ENCODE assay signal across 8 cellular contexts in the genomic region with DNA sequence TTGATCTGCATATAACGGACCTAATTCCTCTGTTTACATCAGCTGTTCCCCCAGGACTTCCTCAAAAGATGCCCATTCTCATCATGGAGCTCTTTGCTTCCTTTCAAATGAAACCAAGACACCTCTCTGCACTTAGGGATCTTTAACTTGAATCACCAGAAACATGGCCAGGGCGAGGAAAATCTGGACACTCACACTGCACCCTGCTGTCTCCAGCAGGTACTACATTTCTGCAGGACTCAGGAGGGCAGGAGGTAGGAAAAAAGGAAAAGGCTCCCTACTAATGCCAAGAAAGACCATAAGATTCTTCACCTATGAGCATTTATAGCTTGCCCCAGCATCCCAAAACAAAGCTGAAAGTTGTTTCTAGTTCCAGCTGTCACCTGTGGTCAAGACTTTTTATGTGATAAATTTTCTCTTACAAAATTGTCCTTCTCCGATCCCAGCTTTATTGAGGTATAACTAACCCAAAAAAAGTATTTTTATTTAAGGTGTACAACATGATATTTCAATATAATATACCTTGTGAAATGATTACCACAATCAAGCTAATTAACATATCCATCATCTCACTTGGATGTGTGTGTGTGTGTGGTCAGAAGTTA.
DNase-seq lines count a peak whose midpoint lies in the region; ATAC-seq and TF ChIP-seq lines count a peak whose summit lies in the region.

No MANE protein-coding gene starts in this region.

- no peaks in the 10 kb centered on the region for H4K20me1 ChIP-seq in osteoblast (ENCODE audit: insufficient read depth, low read length)

- no peak for ATAC-seq in HG02588 (IDR thresholded peaks at IDR 0.05; ENCODE audit: unreplicated experiment)

- H3K27ac ChIP-seq in osteoblast (ENCODE audit: low read depth, low read length): no peak overlapping the region

- DNase-seq in NCI-H1694 treated with DMSO at 0.1 percent for 48 hours (lab: John Stamatoyannopoulos, UW) (peak; percentile 10), NCI-H1694 (lab: John Stamatoyannopoulos, UW) (no peak), fibroblast of pulmonary artery (ENCODE audit: low read depth) (peak; percentile 74), osteoblast (ENCODE audit: insufficient read length, low spot score, missing footprints) (peak; percentile 37), NCI-H1436 (lab: John Stamatoyannopoulos, UW) (no peak)
- DNase-seq in Jurkat, Clone E6-1 (ENCODE audit: low read depth, low spot score): peak; percentile 19

- H3K79me2 ChIP-seq in osteoblast (ENCODE audit: insufficient read depth, low read length): no peaks in the 10 kb centered on the region

- no peaks in the 10 kb centered on the region for H3K27me3 ChIP-seq in osteoblast (ENCODE audit: insufficient read depth, low read length)

- H3K4me3 ChIP-seq in Jurkat, Clone E6-1 (ENCODE audit: low read length): no peak overlapping the region
- H3K4me3 ChIP-seq in WI38 (ENCODE audit: low read depth, low read length): no peak overlapping the region
- no peak overlapping the region for H3K4me3 ChIP-seq in fibroblast of pulmonary artery (replicated peaks; ENCODE audit: low read depth, low read length)
- H3K4me3 ChIP-seq in osteoblast (ENCODE audit: insufficient read depth, low read length): no peak overlapping the region

- no peaks in the 10 kb centered on the region for H3K4me1 ChIP-seq in osteoblast (ENCODE audit: insufficient read depth, low read length)

- no peaks in the 10 kb centered on the region for H3K9me3 ChIP-seq in osteoblast (ENCODE audit: low read depth, low read length)

- H3K36me3 ChIP-seq in osteoblast (ENCODE audit: insufficient read depth, low read length): no peaks in the 10 kb centered on the region

- TF ChIP-seq CTCF in WI38 (IDR thresholded peaks at IDR 0.05; ENCODE audit: low read depth, low read length) (peak; percentile 93), fibroblast of pulmonary artery (IDR thresholded peaks at IDR 0.05; ENCODE audit: low read length, missing control alignments) (peak; percentile 88), osteoblast (IDR thresholded peaks at IDR 0.05; ENCODE audit: extremely low read depth, low read depth, low read length) (peak; percentile 85)

- no peak overlapping the region for H3K4me2 ChIP-seq in osteoblast (ENCODE audit: insufficient read depth, low read length)

- no peak overlapping the region for H2AFZ ChIP-seq in osteoblast (ENCODE audit: low read length)

Comparison
In these comparisons a context has a peak if more than half of its experiments do, and no peak if none do; other contexts are left out.
1. DNase-seq: peak in NCI-H1694 treated with DMSO at 0.1 percent for 48 hours (single experiment), Jurkat, Clone E6-1 (single experiment), fibroblast of pulmonary artery (single experiment) and osteoblast (single experiment); none in NCI-H1694 (single experiment) and NCI-H1436 (single experiment).
2. Peak in every context shown above with its lines, with median percentiles within 50 percentile points of each other: CTCF ChIP-seq.